In genomic region chr12:132268674-132269073, GRCh38 we compare ENCODE assay signal across 17 cellular contexts.
DNase-seq lines count a peak whose midpoint lies in the region; ATAC-seq and TF ChIP-seq lines count a peak whose summit lies in the region.
"Had no signal": no experiment of that assay in that cellular context is flagged by ENCODE, and none has a peak within 500 bp of the region (broad histone marks: within the 10 kb centered on the region; RNA-seq: fewer than 3 reads in every experiment).

No MANE protein-coding gene starts in this region.

- intact Hi-C loops in Right ventricle myocardium inferior (cut with DNase I): no loop called here
- intact Hi-C loops in heart right ventricle (cut with DNase I): no loop called here

- H3K36me3 ChIP-seq in heart right ventricle: no peaks in the 10 kb centered on the region
- H3K36me3 ChIP-seq: HAP-1, SJSA1 had no signal

- no peak overlapping the region for H3K27ac ChIP-seq in heart right ventricle
- H3K27ac ChIP-seq: SJSA1 had no signal

- H3K4me1 ChIP-seq in heart right ventricle: no peaks in the 10 kb centered on the region
- H3K4me1 ChIP-seq: HAP-1, SJSA1 had no signal

- TF ChIP-seq CTCF in heart right ventricle (IDR thresholded peaks at IDR 0.05) (no peak), nephron (IDR thresholded peaks at IDR 0.05; ENCODE audit: unreplicated experiment in 3 of 3) (no peak)

- no peak overlapping the region for H3K4me3 ChIP-seq in heart right ventricle
- H3K4me3 ChIP-seq: HAP-1, SJSA1 had no signal

- peaks cover 42% of the 10 kb centered on the region for H3K4me1 Mint-ChIP-seq in nephron
- H3K4me1 Mint-ChIP-seq in stimulated activated memory B cell treated with anti-CD40 and anti-IgM and Interleukin-4, amounts not matched to agents 10 μg/mL and 1 μg/mL and 100 μg/mL, for 72 hours: no peaks in the 10 kb centered on the region
- H3K4me1 Mint-ChIP-seq: B cell had no signal

- peak overlapping the region; percentile 73 to 96 (median 85) for H3K27ac Mint-ChIP-seq in nephron
- no peak overlapping the region for H3K27ac Mint-ChIP-seq in stimulated activated memory B cell treated with anti-CD40 and anti-IgM and Interleukin-4, amounts not matched to agents 10 μg/mL and 1 μg/mL and 100 μg/mL, for 72 hours
- H3K27ac Mint-ChIP-seq: B cell; T-helper 2 cell treated with Interferon-gamma antibody and Interleukin-4, amounts not matched to agents 5 μg/mL and 100 μg/mL, for 36 hours had no signal

- WGBS in heart right ventricle, 2 donors: 68% methylated on average over 26 of the region's 26 CpGs

- peak overlapping the region in 2 of 3 experiments; percentile 34 to 60 for H3K4me3 Mint-ChIP-seq in nephron
- no peak overlapping the region for H3K4me3 Mint-ChIP-seq in stimulated activated memory B cell treated with anti-CD40 and anti-IgM and Interleukin-4, amounts not matched to agents 10 μg/mL and 1 μg/mL and 100 μg/mL, for 72 hours
- H3K4me3 Mint-ChIP-seq: B cell; T-helper 2 cell treated with Interferon-gamma antibody and Interleukin-4, amounts not matched to agents 5 μg/mL and 100 μg/mL, for 36 hours had no signal

- H3K27me3 ChIP-seq in heart right ventricle: peaks cover 0 to 65% (median 48%) of the 10 kb centered on the region in 7 donors

- peak; percentile 39 for DNase-seq in DMS 273 (lab: John Stamatoyannopoulos, UW; ENCODE audit: unreplicated experiment)
- DNase-seq in DMS 273 treated with DMSO at 0.1 percent for 48 hours (lab: John Stamatoyannopoulos, UW): no peak
- peak; percentile 11 for DNase-seq in Right ventricle myocardium inferior (ENCODE audit: missing footprints)
- DNase-seq in heart right ventricle: no peak
- DNase-seq in NK-92 treated with Interleukin-12 subunit alpha and Interleukin-12 subunit beta, amount 100 ng/mL, for 24 hours (lab: John Stamatoyannopoulos, UW): no peak
- DNase-seq: GDM1, MM.1S, NCI-H1092 treated with DMSO at 0.1 percent for 48 hours, NCI-H2029 treated with DMSO at 0.1 percent for 48 hours, NCI-H748 treated with DMSO at 0.1 percent for 48 hours had no signal

- H3K9me3 ChIP-seq in heart right ventricle: no peaks in the 10 kb centered on the region
- H3K9me3 ChIP-seq: HAP-1, SJSA1 had no signal

- ATAC-seq in Right ventricle myocardium inferior: no peak
- ATAC-seq in heart right ventricle: no peak
- no peak for ATAC-seq in HG03045 (IDR thresholded peaks at IDR 0.05; ENCODE audit: unreplicated experiment)
- ATAC-seq in stimulated activated memory B cell treated with anti-CD40 and anti-IgM and Interleukin-4, amounts not matched to agents 10 μg/mL and 1 μg/mL and 100 μg/mL, for 72 hours: no peak

- no peaks in the 10 kb centered on the region for H3K9me3 Mint-ChIP-seq in nephron
- H3K9me3 Mint-ChIP-seq in stimulated activated memory B cell treated with anti-CD40 and anti-IgM and Interleukin-4, amounts not matched to agents 10 μg/mL and 1 μg/mL and 100 μg/mL, for 72 hours: no peaks in the 10 kb centered on the region
- H3K9me3 Mint-ChIP-seq: T-helper 2 cell treated with Interferon-gamma antibody and Interleukin-4, amounts not matched to agents 5 μg/mL and 100 μg/mL, for 36 hours had no signal

- H3K36me3 Mint-ChIP-seq in nephron (ENCODE audit: low read depth): no peaks in the 10 kb centered on the region
- no peaks in the 10 kb centered on the region for H3K36me3 Mint-ChIP-seq in stimulated activated memory B cell treated with anti-CD40 and anti-IgM and Interleukin-4, amounts not matched to agents 10 μg/mL and 1 μg/mL and 100 μg/mL, for 72 hours

- peaks cover 39% of the 10 kb centered on the region for H3K27me3 Mint-ChIP-seq in nephron (ENCODE audit: low read depth)
- H3K27me3 Mint-ChIP-seq in stimulated activated memory B cell treated with anti-CD40 and anti-IgM and Interleukin-4, amounts not matched to agents 10 μg/mL and 1 μg/mL and 100 μg/mL, for 72 hours: peaks cover 9% of the 10 kb centered on the region
- H3K27me3 Mint-ChIP-seq: B cell had no signal

Comparison
In these comparisons a context has a peak if more than half of its experiments do, and no peak if none do; other contexts are left out.
1. DNase-seq: peak in DMS 273 (single experiment) and Right ventricle myocardium inferior (single experiment); none in DMS 273 treated with DMSO at 0.1 percent for 48 hours (single experiment), heart right ventricle (0 of 2) and NK-92 treated with Interleukin-12 subunit alpha and Interleukin-12 subunit beta, amount 100 ng/mL, for 24 hours (single experiment).